15 cellular contexts compared by ENCODE assay signal in the genomic region with DNA sequence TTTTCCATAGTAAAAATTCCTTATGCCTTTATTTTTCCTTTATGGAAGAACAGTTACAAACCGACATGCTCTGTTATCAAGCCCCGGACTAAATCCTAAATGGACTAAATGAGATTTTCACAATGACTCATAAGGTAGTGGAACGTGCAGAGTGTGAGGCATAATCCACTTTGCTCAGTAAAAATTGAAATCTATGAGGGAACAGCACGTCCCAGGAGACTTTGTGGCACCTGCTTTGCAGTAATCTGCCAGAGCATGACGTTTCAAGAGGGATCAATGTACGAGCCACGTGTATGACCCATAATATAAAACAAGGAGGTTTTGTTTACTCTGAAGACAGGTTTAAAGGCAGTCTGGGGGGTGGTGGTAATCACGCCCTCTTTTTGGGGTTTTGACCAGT.
DNase-seq lines count a peak whose midpoint lies in the region; ATAC-seq lines count a peak whose summit lies in the region.
"Had no signal": no experiment of that assay in that cellular context is flagged by ENCODE, and none has a peak within 500 bp of the region (broad histone marks: within the 10 kb centered on the region; RNA-seq: fewer than 3 reads in every experiment).

No MANE protein-coding gene starts in this region.

- no peak overlapping the region for H3K4me3 ChIP-seq in skeletal muscle cell (ENCODE audit: low read depth, low read length)
- H3K4me3 ChIP-seq: lung had no signal

- ATAC-seq in GM18868 (IDR thresholded peaks at IDR 0.05; ENCODE audit: unreplicated experiment) = peak; percentile 82
- peak; percentile 74 for ATAC-seq in HG03469 (IDR thresholded peaks at IDR 0.05; ENCODE audit: unreplicated experiment)
- no peak for ATAC-seq in HG02981 (IDR thresholded peaks at IDR 0.05; ENCODE audit: unreplicated experiment)
- ATAC-seq: effector memory CD8-positive, alpha-beta T cell; HepG2 had no signal

- peak; percentile 61 for DNase-seq in NCI-H524 treated with DMSO at 0.1 percent for 48 hours (lab: John Stamatoyannopoulos, UW)
- peak; percentile 39 for DNase-seq in skeletal muscle cell (ENCODE audit: low read depth)
- DNase-seq in GDM1 (lab: John Stamatoyannopoulos, UW) = no peak
- no peak for DNase-seq in cerebellum (ENCODE audit: low spot score)
- DNase-seq: amygdala; COR-L47; effector memory CD8-positive, alpha-beta T cell; head of caudate nucleus; NCI-H226; stimulated activated naive CD4-positive, alpha-beta T cell had no signal

Comparison
In these comparisons a context has a peak if more than half of its experiments do, and no peak if none do; other contexts are left out.
1. DNase-seq: peak in NCI-H524 treated with DMSO at 0.1 percent for 48 hours (single experiment) and skeletal muscle cell (single experiment); none in GDM1 (single experiment) and cerebellum (single experiment).